In genomic region chr11:77422690-77423089, GRCh38 we compare ENCODE assay signal across 37 cellular contexts.
"Had no signal": no experiment of that assay in that cellular context is flagged by ENCODE, and none has a peak within 500 bp of the region (broad histone marks: within the 10 kb centered on the region; RNA-seq: fewer than 3 reads in every experiment).

No MANE protein-coding gene starts in this region.

- H3K27me3 ChIP-seq: adrenal gland, body of pancreas, brain microvascular endothelial cell, breast epithelium had no signal

- H3K27me3 Mint-ChIP-seq: activated naive CD8-positive, alpha-beta T cell treated with anti-CD3 and anti-CD28 coated beads for 36 hours had no signal

- H3K36me3 ChIP-seq: adrenal gland, brain microvascular endothelial cell, breast epithelium had no signal

- ATAC-seq: activated CD8-positive, alpha-beta T cell treated with anti-CD3 and anti-CD28 coated beads for 36 hours; activated naive CD4-positive, alpha-beta T cell treated with anti-CD3 and anti-CD28 coated beads, Interleukin-2, amount 50 U/mL, for 72 hours; activated T-cell treated with anti-CD3 and anti-CD28 coated beads, Interleukin-2, amount 50 U/mL, for 4 hours; activated T-cell treated with anti-CD3 and anti-CD28 coated beads, Interleukin-2, amount 50 U/mL, for 72 hours; activated T-helper 17 cell treated with anti-CD3 and anti-CD28 coated beads, Interleukin-2, amount 50 U/mL, for 72 hours; body of pancreas had no signal

- H3K9me3 Mint-ChIP-seq: activated B cell treated with CpG ODN at 0.5 μM for 24 hours; activated CD4-positive, alpha-beta memory T cell treated with anti-CD3 and anti-CD28 coated beads for 36 hours; activated CD4-positive, alpha-beta T cell treated with anti-CD3 and anti-CD28 coated beads, Interleukin-2, amount 10 ng/mL, durations not matched to agents 24 days and 14 days; activated CD8-positive, alpha-beta T cell treated with anti-CD3 and anti-CD28 coated beads for 36 hours; activated naive CD4-positive, alpha-beta T cell treated with anti-CD3 and anti-CD28 coated beads for 36 hours; activated naive CD4-positive, alpha-beta T cell treated with anti-CD3 and anti-CD28 coated beads, Interleukin-2, amount 50 U/mL, for 72 hours; activated naive CD8-positive, alpha-beta T cell treated with anti-CD3 and anti-CD28 coated beads for 36 hours; activated T-cell treated with anti-CD3 and anti-CD28 coated beads, Interleukin-2, amount 50 U/mL, for 4 hours; activated T-cell treated with anti-CD3 and anti-CD28 coated beads, Interleukin-2, amount 50 U/mL, for 72 hours; activated T-helper 1 cell treated with anti-CD3 and anti-CD28 coated beads, Interleukin-12 subunit alpha, Interleukin-12 subunit beta, Interleukin-2, Interleukin-4 antibody, amounts not matched to agents 30 ng/mL and 10 ng/mL and 1 ng/mL, durations not matched to agents 14 hours and 24 hours and 36 hours; activated T-helper 17 cell treated with anti-CD3 and anti-CD28 coated beads, Interleukin-2, amount 50 U/mL, for 72 hours; T-helper 1 cell treated with Interleukin-12 subunit alpha and Interleukin-12 subunit beta and Interleukin-4 antibody, amounts not matched to agents 30 μg/mL and 1 μg/mL, for 36 hours; T-helper 2 cell treated with Interferon-gamma antibody and Interleukin-4, amounts not matched to agents 5 μg/mL and 100 μg/mL, for 36 hours had no signal

- H3K27ac ChIP-seq: adrenal gland, body of pancreas, brain microvascular endothelial cell, breast epithelium, VCaP had no signal

- H3K4me1 ChIP-seq: adrenal gland, breast epithelium had no signal

- H3K27ac Mint-ChIP-seq: activated B cell treated with CpG ODN at 0.5 μM for 24 hours; activated CD4-positive, alpha-beta memory T cell treated with anti-CD3 and anti-CD28 coated beads for 36 hours; activated CD4-positive, alpha-beta T cell treated with anti-CD3 and anti-CD28 coated beads, Interleukin-2, amount 10 ng/mL, durations not matched to agents 24 days and 14 days; activated CD8-positive, alpha-beta T cell treated with anti-CD3 and anti-CD28 coated beads for 36 hours; activated naive CD4-positive, alpha-beta T cell treated with anti-CD3 and anti-CD28 coated beads for 36 hours; activated naive CD4-positive, alpha-beta T cell treated with anti-CD3 and anti-CD28 coated beads, Interleukin-2, amount 50 U/mL, for 72 hours; activated naive CD8-positive, alpha-beta T cell treated with anti-CD3 and anti-CD28 coated beads for 36 hours; activated T-cell treated with anti-CD3 and anti-CD28 coated beads, Interleukin-2, amount 50 U/mL, for 72 hours; activated T-helper 1 cell treated with anti-CD3 and anti-CD28 coated beads, Interleukin-12 subunit alpha, Interleukin-12 subunit beta, Interleukin-2, Interleukin-4 antibody, amounts not matched to agents 30 ng/mL and 10 ng/mL and 1 ng/mL, durations not matched to agents 14 hours and 24 hours and 36 hours; activated T-helper 17 cell treated with anti-CD3 and anti-CD28 coated beads, Interleukin-2, amount 50 U/mL, for 72 hours; T-helper 1 cell treated with Interleukin-12 subunit alpha and Interleukin-12 subunit beta and Interleukin-4 antibody, amounts not matched to agents 30 μg/mL and 1 μg/mL, for 36 hours; T-helper 2 cell treated with Interferon-gamma antibody and Interleukin-4, amounts not matched to agents 5 μg/mL and 100 μg/mL, for 36 hours had no signal

- H3K9me3 ChIP-seq: adrenal gland, body of pancreas, breast epithelium had no signal

- H3K4me3 Mint-ChIP-seq: activated B cell treated with CpG ODN at 0.5 μM for 24 hours; activated CD4-positive, alpha-beta memory T cell treated with anti-CD3 and anti-CD28 coated beads for 36 hours; activated CD4-positive, alpha-beta T cell treated with anti-CD3 and anti-CD28 coated beads, Interleukin-2, amount 10 ng/mL, durations not matched to agents 24 days and 14 days; activated CD8-positive, alpha-beta T cell treated with anti-CD3 and anti-CD28 coated beads for 36 hours; activated naive CD4-positive, alpha-beta T cell treated with anti-CD3 and anti-CD28 coated beads for 36 hours; activated naive CD8-positive, alpha-beta T cell treated with anti-CD3 and anti-CD28 coated beads for 36 hours; activated T-cell treated with anti-CD3 and anti-CD28 coated beads, Interleukin-2, amount 50 U/mL, for 4 hours; activated T-cell treated with anti-CD3 and anti-CD28 coated beads, Interleukin-2, amount 50 U/mL, for 72 hours; activated T-helper 1 cell treated with anti-CD3 and anti-CD28 coated beads, Interleukin-12 subunit alpha, Interleukin-12 subunit beta, Interleukin-2, Interleukin-4 antibody, amounts not matched to agents 30 ng/mL and 10 ng/mL and 1 ng/mL, durations not matched to agents 14 hours and 24 hours and 36 hours; activated T-helper 17 cell treated with anti-CD3 and anti-CD28 coated beads, Interleukin-2, amount 50 U/mL, for 72 hours; T-helper 1 cell treated with Interleukin-12 subunit alpha and Interleukin-12 subunit beta and Interleukin-4 antibody, amounts not matched to agents 30 μg/mL and 1 μg/mL, for 36 hours; T-helper 2 cell treated with Interferon-gamma antibody and Interleukin-4, amounts not matched to agents 5 μg/mL and 100 μg/mL, for 36 hours had no signal

- H3K4me3 ChIP-seq: adrenal gland, body of pancreas, breast epithelium had no signal

- FAIRE-seq: astrocyte, TTC549 had no signal

- H3K36me3 Mint-ChIP-seq: activated CD4-positive, alpha-beta memory T cell treated with anti-CD3 and anti-CD28 coated beads for 36 hours; activated naive CD4-positive, alpha-beta T cell treated with anti-CD3 and anti-CD28 coated beads, Interleukin-2, amount 50 U/mL, for 72 hours; activated naive CD8-positive, alpha-beta T cell treated with anti-CD3 and anti-CD28 coated beads for 36 hours had no signal

- DNase-seq: activated B cell treated with CpG ODN at 0.5 μM for 24 hours; activated CD4-positive, alpha-beta memory T cell treated with anti-CD3 and anti-CD28 coated beads for 36 hours; activated CD4-positive, alpha-beta T cell treated with anti-CD3 and anti-CD28 coated beads for 4 hours; activated CD4-positive, alpha-beta T cell treated with anti-CD3 and anti-CD28 coated beads, Interleukin-2, amount 10 ng/mL, durations not matched to agents 24 days and 14 days; activated CD4-positive, alpha-beta T cell treated with anti-CD3 and anti-CD28 coated beads, Interleukin-2, amount 50 U/mL, for 1 hour; activated CD4-positive, alpha-beta T cell treated with anti-CD3 and anti-CD28 coated beads, Interleukin-2, amount 50 U/mL, for 4 hours; activated CD4-positive, CD25-positive, alpha-beta regulatory T cell treated with anti-CD3 and anti-CD28 coated beads, Interleukin-2, amount 50 U/mL, for 72 hours; activated CD8-positive, alpha-beta memory T cell treated with anti-CD3 and anti-CD28 coated beads, Interleukin-2, amount 50 U/mL, for 4 hours; activated CD8-positive, alpha-beta T cell treated with anti-CD3 and anti-CD28 coated beads for 36 hours; activated effector memory CD4-positive, alpha-beta T cell treated with anti-CD3 and anti-CD28 coated beads, Interleukin-2, amount 50 U/mL, for 16 hours; activated gamma-delta T cell treated with Interleukin-2 at 50 U/mL for 16 hours; activated naive CD4-positive, alpha-beta T cell; activated naive CD4-positive, alpha-beta T cell treated with anti-CD3 and anti-CD28 coated beads for 36 hours; activated naive CD4-positive, alpha-beta T cell treated with anti-CD3 and anti-CD28 coated beads, Interleukin-2, amount 50 U/mL, for 16 hours; activated naive CD8-positive, alpha-beta T cell treated with anti-CD3 and anti-CD28 coated beads for 36 hours; activated T-cell treated with anti-CD3 and anti-CD28 coated beads for 4 hours; activated T-cell treated with anti-CD3 and anti-CD28 coated beads, Interleukin-2, amount 50 U/mL, for 1 hour; activated T-cell treated with anti-CD3 and anti-CD28 coated beads, Interleukin-2, amount 50 U/mL, for 4 hours; activated T-cell treated with anti-CD3 and anti-CD28 coated beads, Interleukin-2, amount 50 U/mL, for 72 hours; adrenal gland; amniotic stem cell; aorta; body of pancreas; brain microvascular endothelial cell; central memory CD4-positive, alpha-beta T cell; T-helper 1 cell; T-helper 2 cell; T-helper 9 cell had no signal
